8 cellular contexts compared by ENCODE assay signal in the genomic region with DNA sequence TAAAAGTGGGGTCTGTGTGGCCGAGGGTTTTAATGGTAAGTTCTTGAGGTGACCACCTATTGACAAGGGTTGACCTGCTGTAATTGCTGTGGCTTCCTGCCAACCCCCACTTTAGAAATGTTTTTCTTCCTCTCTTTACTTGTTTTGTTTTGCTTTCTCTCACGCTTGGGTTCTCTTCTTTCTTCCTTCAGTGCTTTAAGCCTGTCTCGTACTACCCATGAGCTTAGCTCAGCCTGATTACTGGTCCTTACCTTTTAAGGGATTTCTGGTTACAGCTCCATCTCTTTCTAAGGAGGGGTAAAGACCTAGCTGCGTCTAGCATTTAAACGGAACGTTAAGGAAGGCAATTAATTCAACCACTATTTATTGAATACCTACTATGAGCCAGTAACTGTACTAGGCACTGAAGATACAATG. TPM values are rescaled to one million over a fixed set of nuclear protein-coding genes. Genes with fewer than 3 reads are reported as not detected.
DNase-seq lines count a peak whose midpoint lies in the region; ATAC-seq and TF ChIP-seq lines count a peak whose summit lies in the region.

No MANE protein-coding gene starts in this region.

- H3K27me3 ChIP-seq in DOHH2 (ENCODE audit: control insufficient read depth, low read length): no peaks in the 10 kb centered on the region
- no peaks in the 10 kb centered on the region for H3K27me3 ChIP-seq in parathyroid adenoma (ENCODE audit: control insufficient read depth, insufficient read depth, low read length)

- peaks cover 15% of the 10 kb centered on the region for H3K36me3 ChIP-seq in DOHH2 (ENCODE audit: control insufficient read depth, low read length)
- no peaks in the 10 kb centered on the region for H3K36me3 ChIP-seq in parathyroid adenoma (ENCODE audit: control insufficient read depth, insufficient read depth, low read length)

- H4K20me1 ChIP-seq in DOHH2 (ENCODE audit: control insufficient read depth, insufficient read depth, low read depth, low read length): peaks cover 24% of the 10 kb centered on the region

- POLR2A ChIA-PET in T-cell (lab: Charles Lee): no interaction called here

- H2AFZ ChIP-seq in parathyroid adenoma: peak overlapping the region; percentile 90

- H3K79me2 ChIP-seq in DOHH2 (ENCODE audit: control insufficient read depth, low read length) (peaks cover 61% of the 10 kb centered on the region), parathyroid adenoma (peaks cover 16% of the 10 kb centered on the region)

- peak overlapping the region; percentile 88 to 99 (median 99) for H3K4me3 Mint-ChIP-seq in T-cell

- TF ChIP-seq CTCF in DOHH2 (IDR thresholded peaks at IDR 0.05; ENCODE audit: low read depth, low read length, poor library complexity, severe bottlenecking) (no peak), fibroblast of the aortic adventitia (IDR thresholded peaks at IDR 0.05; ENCODE audit: insufficient read depth, low read length) (no peak), parathyroid adenoma (IDR thresholded peaks at IDR 0.05) (no peak)

- H3K9me3 Mint-ChIP-seq in T-cell: no peaks in the 10 kb centered on the region

- ATAC-seq in GM19463 (IDR thresholded peaks at IDR 0.05; ENCODE audit: unreplicated experiment) (peak; percentile 8), HG03460 (IDR thresholded peaks at IDR 0.05; ENCODE audit: unreplicated experiment) (peak; percentile 22), T-cell (replicated peaks in 1 of 4) (peak in 1 of 4 experiments; percentile 4)

- peaks cover 37 to 45% (median 38%) of the 10 kb centered on the region in 3 donors for H3K4me1 Mint-ChIP-seq in T-cell

- H3K27me3 Mint-ChIP-seq in T-cell: no peaks in the 10 kb centered on the region

- no peaks in the 10 kb centered on the region for H3K36me3 Mint-ChIP-seq in T-cell

- H3K9me2 ChIP-seq in DOHH2 (replicated peaks; ENCODE audit: control insufficient read depth, low read length): no peaks in the 10 kb centered on the region

- H3K9me3 ChIP-seq in DOHH2 (ENCODE audit: control insufficient read depth, insufficient read depth, low read length): no peaks in the 10 kb centered on the region
- H3K9me3 ChIP-seq in parathyroid adenoma (ENCODE audit: control insufficient read depth, low read length): no peaks in the 10 kb centered on the region

- H3K4me3 ChIP-seq in DOHH2 (ENCODE audit: low read length): peak overlapping the region; percentile 98
- peak overlapping the region; percentile 93 for H3K4me3 ChIP-seq in fibroblast of the aortic adventitia (ENCODE audit: low read depth, low read length)
- peak overlapping the region; percentile 96 for H3K4me3 ChIP-seq in parathyroid adenoma (ENCODE audit: low read depth, low read length)

- no peaks in the 10 kb centered on the region for H3F3A ChIP-seq in DOHH2 (ENCODE audit: control insufficient read depth, insufficient read depth)

- peak overlapping the region; percentile 87 to 99 for H3K27ac Mint-ChIP-seq in T-cell

- CTCF ChIA-PET in T-cell (lab: Charles Lee): interaction anchor here in 1 of 2 donors (1.3 kb wide), 1 partner anchor 54 kb away, joined by 3 read pairs; no protein-coding TSS in a partner anchor

- intact Hi-C loops in posterior cingulate gyrus (cut with DNase I): loop anchor here (10.0 kb wide), 2 partner anchors 101 to 249 kb away; no protein-coding TSS in a partner anchor

- DNase-seq in T-cell (no peak), fibroblast of the aortic adventitia (ENCODE audit: low read depth) (no peak), posterior cingulate gyrus (no peak), hippocampal formation (lab: John Stamatoyannopoulos, UW) (no peak)

- H3K27ac ChIP-seq in DOHH2 (ENCODE audit: low read depth, low read length) (peak overlapping the region; percentile 80), parathyroid adenoma (peak overlapping the region; percentile 92)

- no peak overlapping the region for H3K9ac ChIP-seq in parathyroid adenoma

- peaks cover 42% of the 10 kb centered on the region for H3K4me1 ChIP-seq in DOHH2 (ENCODE audit: control insufficient read depth, low read length)
- peaks cover 4% of the 10 kb centered on the region for H3K4me1 ChIP-seq in parathyroid adenoma

- H3K4me2 ChIP-seq in DOHH2 (ENCODE audit: low read length): peak overlapping the region; percentile 78
- peak overlapping the region; percentile 68 for H3K4me2 ChIP-seq in parathyroid adenoma (ENCODE audit: low read length)

RNA-seq across cellular contexts. Expression of a gene that starts 0.7 kb away (rescaled TPM):
- total RNA-seq in T-cell: 100 to 1,000 TPM in 2 of 5 donors, 10 to 100 TPM in 3; 84.8 to 109 (median 89.5) TPM
- total RNA-seq in fibroblast of the aortic adventitia (ENCODE audit: low replicate concordance): 119 and 269 TPM in 2 replicates
